Comparison of ENCODE assay signal across 16 cellular contexts in the genomic region with DNA sequence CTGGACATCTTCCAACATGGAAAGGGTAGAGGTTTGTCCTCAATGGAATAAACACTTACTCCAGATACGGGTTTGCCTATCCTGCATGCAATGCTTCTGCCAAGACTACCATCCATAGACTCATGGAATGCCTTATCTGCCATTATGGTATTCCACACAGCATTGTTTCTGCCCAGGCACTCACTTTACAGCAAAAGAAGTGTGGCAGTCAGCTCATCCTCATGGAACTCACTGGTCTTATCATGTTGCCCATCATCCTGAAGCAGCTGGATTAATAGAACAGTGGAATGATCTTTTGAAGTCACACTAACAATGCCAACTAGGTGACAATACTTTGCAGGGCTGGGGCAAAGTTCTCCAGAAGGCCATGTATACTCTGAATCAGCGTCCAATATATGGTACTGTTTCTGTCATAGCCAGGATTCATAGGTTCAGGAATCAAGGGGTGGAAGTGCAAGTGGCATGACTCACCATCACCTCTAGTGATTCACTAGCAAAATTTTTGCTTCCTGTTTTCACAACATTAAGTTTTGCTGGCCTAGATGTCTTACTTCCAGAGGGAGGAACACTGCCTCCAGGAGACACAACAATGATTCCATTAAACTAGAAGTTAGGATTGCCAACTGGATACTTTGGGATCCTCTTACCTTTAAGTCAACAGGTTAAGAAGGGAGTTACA.
DNase-seq lines count a peak whose midpoint lies in the region; ATAC-seq and TF ChIP-seq lines count a peak whose summit lies in the region.
"Had no signal": no experiment of that assay in that cellular context is flagged by ENCODE, and none has a peak within 500 bp of the region (broad histone marks: within the 10 kb centered on the region; RNA-seq: fewer than 3 reads in every experiment).

No MANE protein-coding gene starts in this region.

- H2AFZ ChIP-seq in ACC112 (ENCODE audit: low read length, unreplicated experiment) (no peak overlapping the region), GM23338 (no peak overlapping the region)

- no peak overlapping the region for H3K4me2 ChIP-seq in GM23338

- H3K79me2 ChIP-seq in ACC112 (ENCODE audit: control insufficient read depth, insufficient read depth, low read length, unreplicated experiment): no peaks in the 10 kb centered on the region
- H3K79me2 ChIP-seq in GM23338 (replicated peaks; ENCODE audit: insufficient read depth): no peaks in the 10 kb centered on the region

- peaks cover 10% of the 10 kb centered on the region for H3K9me2 ChIP-seq in GM23338 (ENCODE audit: insufficient read depth)

- H4K20me1 ChIP-seq in GM23338 (replicated peaks; ENCODE audit: insufficient read depth): no peaks in the 10 kb centered on the region

- TF ChIP-seq CTCF in GM23338 (conservative IDR thresholded peaks at IDR 0.05; ENCODE audit: low read depth in 2 of 2): no peak

- no peak overlapping the region for H3K4me3 Mint-ChIP-seq in GM23338
- H3K4me3 Mint-ChIP-seq: mesothelial cell of epicardium; T-helper 1 cell treated with Interleukin-12 subunit alpha and Interleukin-12 subunit beta and Interleukin-4 antibody, amounts not matched to agents 30 μg/mL and 1 μg/mL, for 36 hours had no signal

- peaks cover 11% of the 10 kb centered on the region for H3K4me1 ChIP-seq in ACC112 (ENCODE audit: control insufficient read depth, insufficient read depth, low read length, unreplicated experiment)
- peaks cover 23% of the 10 kb centered on the region for H3K4me1 ChIP-seq in GM23338 (ENCODE audit: insufficient read depth)

- H3K9me3 Mint-ChIP-seq in GM23338: peaks cover 26% of the 10 kb centered on the region

- peaks cover 26% of the 10 kb centered on the region for H3K4me1 Mint-ChIP-seq in GM23338
- H3K4me1 Mint-ChIP-seq: mesothelial cell of epicardium had no signal

- H3K36me3 Mint-ChIP-seq in GM23338 (ENCODE audit: low read depth): peaks cover 22% of the 10 kb centered on the region
- H3K36me3 Mint-ChIP-seq: activated naive CD4-positive, alpha-beta T cell treated with anti-CD3 and anti-CD28 coated beads, Interleukin-2, amount 50 U/mL, for 72 hours; mesothelial cell of epicardium had no signal

- peaks cover 3% of the 10 kb centered on the region for H3K27me3 Mint-ChIP-seq in GM23338 (ENCODE audit: insufficient read depth, low read depth, poor library complexity)

- H3K27me3 ChIP-seq in ACC112 (ENCODE audit: insufficient read depth, low read length) (no peaks in the 10 kb centered on the region), GM23338 (ENCODE audit: insufficient read depth) (no peaks in the 10 kb centered on the region)

- no peaks in the 10 kb centered on the region for H3F3A ChIP-seq in GM23338 (replicated peaks; ENCODE audit: low read depth)

- DNase-seq in HS-5 (ENCODE audit: low read depth): peak; percentile 56
- peak; percentile 76 for DNase-seq in amniotic epithelial cell (ENCODE audit: low read depth)
- peak; percentile 68 for DNase-seq in glomerular visceral epithelial cell (ENCODE audit: extremely low spot score)
- no peak for DNase-seq in NCI-H510A (lab: John Stamatoyannopoulos, UW)
- no peak for DNase-seq in GM23338 (ENCODE audit: low spot score)
- no peak for DNase-seq in stimulated activated naive CD4-positive, alpha-beta T cell treated with Interleukin-2 at 50 U/mL for 16 hours (lab: John Stamatoyannopoulos, UW)
- DNase-seq: activated CD4-positive, alpha-beta T cell treated with anti-CD3 and anti-CD28 coated beads for 4 hours; activated T-cell treated with anti-CD3 and anti-CD28 coated beads for 4 hours; DMS 273 treated with DMSO at 0.1 percent for 48 hours; NCI-H1436 treated with DMSO at 0.1 percent for 48 hours; NCI-H524 had no signal

- H3K36me3 ChIP-seq in ACC112 (ENCODE audit: insufficient read depth, low read length) (no peaks in the 10 kb centered on the region), GM23338 (ENCODE audit: insufficient read depth) (no peaks in the 10 kb centered on the region)

- no peak overlapping the region for H3K27ac Mint-ChIP-seq in GM23338
- H3K27ac Mint-ChIP-seq: activated naive CD4-positive, alpha-beta T cell treated with anti-CD3 and anti-CD28 coated beads, Interleukin-2, amount 50 U/mL, for 72 hours; mesothelial cell of epicardium; T-helper 1 cell treated with Interleukin-12 subunit alpha and Interleukin-12 subunit beta and Interleukin-4 antibody, amounts not matched to agents 30 μg/mL and 1 μg/mL, for 36 hours had no signal

- H3K4me3 ChIP-seq in ACC112 (ENCODE audit: low read depth, low read length): no peak overlapping the region
- H3K4me3 ChIP-seq in GM23338: no peak overlapping the region

- H3K27ac ChIP-seq in ACC112 (ENCODE audit: low read depth, low read length) (peak overlapping the region; percentile 45; the same call in 1 of the 2 replicates), GM23338 (ENCODE audit: low read depth) (no peak overlapping the region)

- ATAC-seq in GM23338 (no peak), GM18909 (IDR thresholded peaks at IDR 0.05; ENCODE audit: poor library complexity, unreplicated experiment) (no peak)
- ATAC-seq: activated naive CD4-positive, alpha-beta T cell treated with anti-CD3 and anti-CD28 coated beads, Interleukin-2, amount 50 U/mL, for 72 hours had no signal

TF ChIP-seq in GM23338, 12 proteins besides CTCF, POLR2A, EP300 and RAD21 (continues in another document):
- no peak for TF ChIP-seq POLR2AphosphoS5 (IDR thresholded peaks at IDR 0.05; ENCODE audit: low read depth)
- TF ChIP-seq STAT1 (IDR thresholded peaks at IDR 0.05; ENCODE audit: unreplicated experiment): no peak
- TF ChIP-seq NANOG (IDR thresholded peaks at IDR 0.05; ENCODE audit: borderline replicate concordance): no peak
- TF ChIP-seq EZH2 (IDR thresholded peaks at IDR 0.05; ENCODE audit: low read depth, unreplicated experiment): no peak
- TF ChIP-seq ZNF331 (CRISPR knock-in tag; IDR thresholded peaks at IDR 0.05; ENCODE audit: low read depth): no peak
- TF ChIP-seq, protein P1, sequence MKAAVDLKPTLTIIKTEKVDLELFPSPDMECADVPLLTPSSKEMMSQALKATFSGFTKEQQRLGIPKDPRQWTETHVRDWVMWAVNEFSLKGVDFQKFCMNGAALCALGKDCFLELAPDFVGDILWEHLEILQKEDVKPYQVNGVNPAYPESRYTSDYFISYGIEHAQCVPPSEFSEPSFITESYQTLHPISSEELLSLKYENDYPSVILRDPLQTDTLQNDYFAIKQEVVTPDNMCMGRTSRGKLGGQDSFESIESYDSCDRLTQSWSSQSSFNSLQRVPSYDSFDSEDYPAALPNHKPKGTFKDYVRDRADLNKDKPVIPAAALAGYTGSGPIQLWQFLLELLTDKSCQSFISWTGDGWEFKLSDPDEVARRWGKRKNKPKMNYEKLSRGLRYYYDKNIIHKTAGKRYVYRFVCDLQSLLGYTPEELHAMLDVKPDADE (IDR thresholded peaks at IDR 0.05): no peak

Comparison
In these comparisons a context has a peak if more than half of its experiments do, and no peak if none do; other contexts are left out.
1. DNase-seq: peak in HS-5 (single experiment), amniotic epithelial cell (single experiment) and glomerular visceral epithelial cell (single experiment); none in NCI-H510A (single experiment), GM23338 (single experiment) and stimulated activated naive CD4-positive, alpha-beta T cell treated with Interleukin-2 at 50 U/mL for 16 hours (single experiment).